Comparison of ENCODE assay signal across 22 cellular contexts in genomic region chr1:109181807-109182163, GRCh38. TPM values are rescaled to one million over a fixed set of nuclear protein-coding genes. Genes with fewer than 3 reads are reported as not detected.
DNase-seq lines count a peak whose midpoint lies in the region; ATAC-seq and TF ChIP-seq lines count a peak whose summit lies in the region.
"Had no signal": no experiment of that assay in that cellular context is flagged by ENCODE, and none has a peak within 500 bp of the region (broad histone marks: within the 10 kb centered on the region; RNA-seq: fewer than 3 reads in every experiment).

No MANE protein-coding gene starts in this region.

- H3K27me3 ChIP-seq in esophagus muscularis mucosa = no peaks in the 10 kb centered on the region
- no peaks in the 10 kb centered on the region for H3K27me3 ChIP-seq in mucosa of rectum (ENCODE audit: control insufficient read depth in 2 of 2, insufficient read depth in 2 of 2, low read length in 2 of 2)
- no peaks in the 10 kb centered on the region for H3K27me3 ChIP-seq in upper lobe of left lung
- H3K27me3 ChIP-seq: adrenal gland, vagina had no signal

- H3K9me3 ChIP-seq in esophagus muscularis mucosa = no peaks in the 10 kb centered on the region
- no peaks in the 10 kb centered on the region for H3K9me3 ChIP-seq in mucosa of rectum (ENCODE audit: control insufficient read depth in 2 of 2, low read length in 2 of 2)
- no peaks in the 10 kb centered on the region for H3K9me3 ChIP-seq in upper lobe of left lung
- H3K9me3 ChIP-seq: adrenal gland, vagina had no signal

- ATAC-seq in upper lobe of left lung (ENCODE audit: low FRiP score in 2 of 2) (no peak), GM21526 (IDR thresholded peaks at IDR 0.05; ENCODE audit: low FRiP score, unreplicated experiment) (no peak)
- ATAC-seq: effector memory CD8-positive, alpha-beta T cell; esophagus mucosa; left ventricle myocardium superior; Panc1 had no signal

- no peak for TF ChIP-seq CTCF in esophagus muscularis mucosa (IDR thresholded peaks at IDR 0.05)
- TF ChIP-seq CTCF in upper lobe of left lung (IDR thresholded peaks at IDR 0.05) = no peak

- TF ChIP-seq POLR2A in esophagus muscularis mucosa (IDR thresholded peaks at IDR 0.05; ENCODE audit: low read depth) (no peak), upper lobe of left lung (IDR thresholded peaks at IDR 0.05) (no peak)

- no peak for TF ChIP-seq EP300 in esophagus muscularis mucosa (IDR thresholded peaks at IDR 0.05)
- no peak for TF ChIP-seq EP300 in upper lobe of left lung (IDR thresholded peaks at IDR 0.05)

- intact Hi-C loops in esophagus muscularis mucosa (cut with DNase I) = no loop called here

- H3K9ac ChIP-seq in mucosa of rectum (ENCODE audit: low read depth in 1 of 2, low read length in 2 of 2) = no peak overlapping the region

- peak overlapping the region; percentile 28 to 60 (median 40) for H3K27ac ChIP-seq in esophagus muscularis mucosa (replicated peaks in 1 of 4)
- peak overlapping the region; percentile 59 to 67 for H3K27ac ChIP-seq in mucosa of rectum (ENCODE audit: low read depth in 2 of 2, low read length in 2 of 2)
- H3K27ac ChIP-seq in upper lobe of left lung = peak overlapping the region; percentile 55 to 76 (median 72)
- H3K27ac ChIP-seq: adrenal gland, vagina had no signal

- peaks cover 2 to 46% (median 39%) of the 10 kb centered on the region in 4 donors for H3K4me1 ChIP-seq in esophagus muscularis mucosa
- peaks cover 7 to 18% of the 10 kb centered on the region in 2 donors for H3K4me1 ChIP-seq in mucosa of rectum (ENCODE audit: control insufficient read depth in 2 of 2, insufficient read depth in 2 of 2, low read length in 2 of 2)
- H3K4me1 ChIP-seq in upper lobe of left lung = peaks cover 18 to 61% (median 34%) of the 10 kb centered on the region in 4 donors

- no peaks in the 10 kb centered on the region for H3K36me3 ChIP-seq in esophagus muscularis mucosa
- peaks cover 0 to 4% of the 10 kb centered on the region in 2 donors for H3K36me3 ChIP-seq in mucosa of rectum (ENCODE audit: control insufficient read depth in 2 of 2, insufficient read depth in 2 of 2, low read length in 2 of 2)
- no peaks in the 10 kb centered on the region for H3K36me3 ChIP-seq in upper lobe of left lung
- H3K36me3 ChIP-seq: adrenal gland, vagina had no signal

- no peak overlapping the region for H3K4me3 ChIP-seq in esophagus muscularis mucosa
- H3K4me3 ChIP-seq in mucosa of rectum (ENCODE audit: low read length in 2 of 2) = no peak overlapping the region
- H3K4me3 ChIP-seq in upper lobe of left lung = no peak overlapping the region
- H3K4me3 ChIP-seq: adrenal gland, vagina had no signal

- WGBS in esophagus muscularis mucosa = 63% methylated on average over 4 of the region's 4 CpGs
- 43 to 45% methylated on average over 4 of the region's 4 CpGs for WGBS in upper lobe of left lung, 2 donors

- peak; percentile 82 for DNase-seq in NCI-H82 (lab: John Stamatoyannopoulos, UW)
- DNase-seq in esophagus muscularis mucosa (ENCODE audit: extremely low spot score) = no peak
- no peak for DNase-seq in upper lobe of left lung
- DNase-seq in anterior cingulate cortex (lab: John Stamatoyannopoulos, UW) = no peak
- DNase-seq in T-helper 9 cell = no peak
- DNase-seq: activated CD4-positive, alpha-beta T cell treated with anti-CD3 and anti-CD28 coated beads for 1 hour; adrenal gland; CD4-positive, alpha-beta T cell; effector memory CD8-positive, alpha-beta T cell; foreskin melanocyte; GDM1; GOT3; left ventricle myocardium superior; MV-4-11; SIG-M5; stimulated activated CD4-positive, alpha-beta T cell treated with anti-CD3 and anti-CD28 coated beads, Interleukin-1b, Interleukin-23, amount 100 ng/mL, for 48 hours; substantia nigra had no signal

RNA-seq across cellular contexts. Expression of gene SARS1, which starts 31.9 kb away (rescaled TPM):
- total RNA-seq in esophagus muscularis mucosa = 100 to 1,000 TPM; 125 to 180 (median 144) TPM
- total RNA-seq in upper lobe of left lung = 100 to 1,000 TPM; 126 to 212 (median 160) TPM
